Comparison of ENCODE assay signal across 1 cellular context in genomic region chr2:2253139-2254016, GRCh38.
TF ChIP-seq lines count a peak whose summit lies in the region.

No MANE protein-coding gene starts in this region.

TF ChIP-seq in K562, 482 proteins besides CTCF, POLR2A, EP300 and RAD21 (continued from another document):
- no peak for TF ChIP-seq ZNF512 (tag; IDR thresholded peaks at IDR 0.05)
TF ChIP-seq in K562: peak in this region for 13.
